ENCODE assay signal across 8 cellular contexts in the genomic region with DNA sequence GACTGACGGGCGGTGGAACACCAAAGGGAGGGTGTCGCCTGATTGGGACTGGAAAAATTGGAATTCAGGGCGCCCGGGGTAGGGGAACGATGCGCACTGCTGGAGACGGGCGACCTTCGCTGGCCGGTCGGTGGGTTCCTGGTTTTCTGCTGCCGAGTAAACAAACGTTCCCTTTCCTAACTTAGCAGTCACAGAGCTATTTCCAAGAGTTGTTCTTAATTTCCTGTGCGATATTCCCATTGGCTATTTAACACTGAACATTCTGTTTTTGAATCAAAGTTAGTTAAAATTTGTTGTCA. TPM values are rescaled to one million over a fixed set of nuclear protein-coding genes. Genes with fewer than 3 reads are reported as not detected.
DNase-seq lines count a peak whose midpoint lies in the region; ATAC-seq lines count a peak whose summit lies in the region.

No MANE protein-coding gene starts in this region.

- ATAC-seq in GM18858 (IDR thresholded peaks at IDR 0.05; ENCODE audit: unreplicated experiment): peak; percentile 5
- ATAC-seq in HG03342 (IDR thresholded peaks at IDR 0.05; ENCODE audit: unreplicated experiment): peak; percentile 8
- peak; percentile 46 for ATAC-seq in left ventricle myocardium superior

- peak overlapping the region; percentile 81 for H3K4me3 ChIP-seq in skeletal muscle cell (ENCODE audit: low read depth, low read length)

- peak; percentile 37 for DNase-seq in ACHN
- no peak for DNase-seq in activated T-helper 1 cell treated with anti-CD3 and anti-CD28 coated beads, Interleukin-12 subunit alpha, Interleukin-12 subunit beta, Interleukin-2, Interleukin-4 antibody, amounts not matched to agents 30 ng/mL and 10 ng/mL and 1 ng/mL, durations not matched to agents 14 hours and 24 hours and 36 hours (ENCODE audit: low spot score)
- peak; percentile 31 for DNase-seq in left ventricle myocardium superior
- no peak for DNase-seq in skeletal muscle cell (ENCODE audit: low read depth)
- DNase-seq in DMS153 (lab: John Stamatoyannopoulos, UW): no peak
- DNase-seq in SK-N-DZ (ENCODE audit: low spot score): no peak

- H3K9me3 Mint-ChIP-seq in activated T-helper 1 cell treated with anti-CD3 and anti-CD28 coated beads, Interleukin-12 subunit alpha, Interleukin-12 subunit beta, Interleukin-2, Interleukin-4 antibody, amounts not matched to agents 30 ng/mL and 10 ng/mL and 1 ng/mL, durations not matched to agents 14 hours and 24 hours and 36 hours: no peaks in the 10 kb centered on the region

- intact Hi-C loops in activated T-helper 1 cell treated with anti-CD3 and anti-CD28 coated beads, Interleukin-12 subunit alpha, Interleukin-12 subunit beta, Interleukin-2, Interleukin-4 antibody, amounts not matched to agents 30 ng/mL and 10 ng/mL and 1 ng/mL, durations not matched to agents 14 hours and 24 hours and 36 hours (cut with micrococcal nuclease): loop anchor here (2.0 to 10.0 kb wide), 2 partner anchors 30 to 424 kb away; no protein-coding TSS in a partner anchor
- intact Hi-C loops in left ventricle myocardium superior (cut with micrococcal nuclease): no loop called here

- peak overlapping the region; percentile 98 for H3K4me3 Mint-ChIP-seq in activated T-helper 1 cell treated with anti-CD3 and anti-CD28 coated beads, Interleukin-12 subunit alpha, Interleukin-12 subunit beta, Interleukin-2, Interleukin-4 antibody, amounts not matched to agents 30 ng/mL and 10 ng/mL and 1 ng/mL, durations not matched to agents 14 hours and 24 hours and 36 hours

- in situ Hi-C loops in ACHN (cut with HindIII; ENCODE audit: low pct_ligation_motif_present, low pct_unique_long_range_greater_than_20kb, low sequenced_read_pairs): no loop called here

- H3K27me3 Mint-ChIP-seq in activated T-helper 1 cell treated with anti-CD3 and anti-CD28 coated beads, Interleukin-12 subunit alpha, Interleukin-12 subunit beta, Interleukin-2, Interleukin-4 antibody, amounts not matched to agents 30 ng/mL and 10 ng/mL and 1 ng/mL, durations not matched to agents 14 hours and 24 hours and 36 hours (ENCODE audit: insufficient read depth): no peaks in the 10 kb centered on the region

- H3K4me1 Mint-ChIP-seq in activated T-helper 1 cell treated with anti-CD3 and anti-CD28 coated beads, Interleukin-12 subunit alpha, Interleukin-12 subunit beta, Interleukin-2, Interleukin-4 antibody, amounts not matched to agents 30 ng/mL and 10 ng/mL and 1 ng/mL, durations not matched to agents 14 hours and 24 hours and 36 hours (ENCODE audit: low read depth): peaks cover 34% of the 10 kb centered on the region

- H3K36me3 Mint-ChIP-seq in activated T-helper 1 cell treated with anti-CD3 and anti-CD28 coated beads, Interleukin-12 subunit alpha, Interleukin-12 subunit beta, Interleukin-2, Interleukin-4 antibody, amounts not matched to agents 30 ng/mL and 10 ng/mL and 1 ng/mL, durations not matched to agents 14 hours and 24 hours and 36 hours (ENCODE audit: low read depth): peaks cover 18% of the 10 kb centered on the region

- peak overlapping the region; percentile 97 for H3K27ac Mint-ChIP-seq in activated T-helper 1 cell treated with anti-CD3 and anti-CD28 coated beads, Interleukin-12 subunit alpha, Interleukin-12 subunit beta, Interleukin-2, Interleukin-4 antibody, amounts not matched to agents 30 ng/mL and 10 ng/mL and 1 ng/mL, durations not matched to agents 14 hours and 24 hours and 36 hours

RNA-seq across cellular contexts. Expression of gene C18orf54, which starts 0.7 kb away (rescaled TPM):
- 10.4 and 10.7 TPM in 2 replicates for total RNA-seq in activated T-helper 1 cell treated with anti-CD3 and anti-CD28 coated beads, Interleukin-12 subunit alpha, Interleukin-12 subunit beta, Interleukin-2, Interleukin-4 antibody, amounts not matched to agents 30 ng/mL and 10 ng/mL and 1 ng/mL, durations not matched to agents 14 hours and 24 hours and 36 hours
- total RNA-seq in left ventricle myocardium superior: 1.7 TPM
- polyA plus RNA-seq in SK-N-DZ (2014; cell fraction: cytosol; rRNA removed): 5.0 and 6.3 TPM in 2 replicates
- polyA plus RNA-seq in SK-N-DZ (2014; cell fraction: nucleus; rRNA removed): 5.8 and 8.1 TPM in 2 replicates

RNA-seq across cellular contexts. Expression of gene STARD6, which starts 0.8 kb away (rescaled TPM):
- total RNA-seq in activated T-helper 1 cell treated with anti-CD3 and anti-CD28 coated beads, Interleukin-12 subunit alpha, Interleukin-12 subunit beta, Interleukin-2, Interleukin-4 antibody, amounts not matched to agents 30 ng/mL and 10 ng/mL and 1 ng/mL, durations not matched to agents 14 hours and 24 hours and 36 hours: 0.54 and 0.65 TPM in 2 replicates
- not detected for total RNA-seq in left ventricle myocardium superior
- 0.10 TPM in 1 of 2 replicates, not detected in the other for polyA plus RNA-seq in SK-N-DZ (2014; cell fraction: cytosol; rRNA removed)
- polyA plus RNA-seq in SK-N-DZ (2014; cell fraction: nucleus; rRNA removed): not detected in 2 replicates

Comparison
In these comparisons a context has a peak if more than half of its experiments do, and no peak if none do; other contexts are left out.
1. DNase-seq: peak in ACHN (single experiment) and left ventricle myocardium superior (single experiment); none in activated T-helper 1 cell treated with anti-CD3 and anti-CD28 coated beads, Interleukin-12 subunit alpha, Interleukin-12 subunit beta, Interleukin-2, Interleukin-4 antibody, amounts not matched to agents 30 ng/mL and 10 ng/mL and 1 ng/mL, durations not matched to agents 14 hours and 24 hours and 36 hours (single experiment), skeletal muscle cell (single experiment), DMS153 (single experiment) and SK-N-DZ (single experiment).
2. Peak in every context shown above with its lines, with median percentiles within 50 percentile points of each other: ATAC-seq.